Comparison of ENCODE assay signal across 8 cellular contexts in genomic region chr2:11745613-11746375, GRCh38. TPM values are rescaled to one million over a fixed set of nuclear protein-coding genes. Genes with fewer than 3 reads are reported as not detected.
DNase-seq lines count a peak whose midpoint lies in the region; ATAC-seq and TF ChIP-seq lines count a peak whose summit lies in the region.

No MANE protein-coding gene starts in this region.

- H3K27ac ChIP-seq in CD8-positive, alpha-beta memory T cell (ENCODE audit: low read depth, low read length): peak overlapping the region; percentile 33
- no peak overlapping the region for H3K27ac ChIP-seq in PC-3 (ENCODE audit: low read length)
- H3K27ac ChIP-seq in effector memory CD4-positive, alpha-beta T cell (ENCODE audit: insufficient read depth, low read length, poor library complexity, severe bottlenecking): peak overlapping the region; percentile 81

- H3K79me2 ChIP-seq in PC-3 (ENCODE audit: low read length): peaks cover 44% of the 10 kb centered on the region

- peak overlapping the region; percentile 69 to 95 (median 81) for H3K4me3 Mint-ChIP-seq in CD8-positive, alpha-beta memory T cell

- peaks cover 62 to 71% (median 66%) of the 10 kb centered on the region in 3 donors for H3K4me1 Mint-ChIP-seq in CD8-positive, alpha-beta memory T cell

- TF ChIP-seq CTCF in PC-3 (conservative IDR thresholded peaks at IDR 0.05; ENCODE audit: low read depth, low read length): no peak

- no peaks in the 10 kb centered on the region for H3K36me3 ChIP-seq in CD8-positive, alpha-beta memory T cell (ENCODE audit: insufficient read depth, low read length)
- no peaks in the 10 kb centered on the region for H3K36me3 ChIP-seq in PC-3 (ENCODE audit: low read depth, low read length)
- no peaks in the 10 kb centered on the region for H3K36me3 ChIP-seq in effector memory CD4-positive, alpha-beta T cell (ENCODE audit: control insufficient read depth, insufficient read depth, low read length)
- no peaks in the 10 kb centered on the region for H3K36me3 ChIP-seq in neuron (ENCODE audit: insufficient read depth, low read length)

- peak overlapping the region; percentile 52 for H3K4me3 ChIP-seq in CD8-positive, alpha-beta memory T cell (ENCODE audit: low read length)
- H3K4me3 ChIP-seq in PC-3 (ENCODE audit: low read length) (peak overlapping the region; percentile 38; the same call in 1 of the 2 replicates), neuron (ENCODE audit: low read length) (peak overlapping the region; percentile 31)
- H3K4me3 ChIP-seq in effector memory CD4-positive, alpha-beta T cell (ENCODE audit: insufficient read depth, low read depth, low read length, poor library complexity, severe bottlenecking): peak overlapping the region; percentile 41

- peaks cover 0 to 6% (median 0%) of the 10 kb centered on the region in 3 donors for H3K36me3 Mint-ChIP-seq in CD8-positive, alpha-beta memory T cell

- H3K27me3 ChIP-seq in CD8-positive, alpha-beta memory T cell (ENCODE audit: insufficient read depth, low read length, poor library complexity, severe bottlenecking): no peaks in the 10 kb centered on the region
- H3K27me3 ChIP-seq in PC-3 (ENCODE audit: low read length) (no peaks in the 10 kb centered on the region), neuron (ENCODE audit: insufficient read depth, low read length) (no peaks in the 10 kb centered on the region)
- H3K27me3 ChIP-seq in effector memory CD4-positive, alpha-beta T cell (replicated peaks; ENCODE audit: control insufficient read depth, insufficient read depth, low read length, poor library complexity, severe bottlenecking): no peaks in the 10 kb centered on the region

- intact Hi-C loops in PC-3 (cut with micrococcal nuclease): no loop called here

- peak overlapping the region; percentile 70 for H3K4me2 ChIP-seq in PC-3 (ENCODE audit: low read length)

- no peaks in the 10 kb centered on the region for H3K27me3 Mint-ChIP-seq in CD8-positive, alpha-beta memory T cell

- H4K20me1 ChIP-seq in PC-3 (ENCODE audit: low read length): peaks cover 35% of the 10 kb centered on the region

- no peaks in the 10 kb centered on the region for H3F3A ChIP-seq in PC-3 (ENCODE audit: low read length, unreplicated experiment)

- H3K9me2 ChIP-seq in PC-3 (replicated peaks; ENCODE audit: low read length): no peaks in the 10 kb centered on the region

- peak overlapping the region; percentile 5 to 95 (median 73) for H3K27ac Mint-ChIP-seq in CD8-positive, alpha-beta memory T cell

- CTCF ChIA-PET in CD8-positive, alpha-beta memory T cell (lab: Charles Lee): interaction anchor here (0.9 to 5.3 kb wide), 8 partner anchors 8 to 53 kb away, joined by 3 to 70 read pairs (median 6); no protein-coding TSS in a partner anchor
- CTCF ChIA-PET in PC-3 (lab: Charles Lee): no interaction called here

- peak overlapping the region; percentile 65; the same call in 1 of the 2 replicates for H2AFZ ChIP-seq in PC-3 (ENCODE audit: low read length)
- H2AFZ ChIP-seq in neuron (ENCODE audit: low read depth, low read length): no peak overlapping the region

- H3K9me3 ChIP-seq in CD8-positive, alpha-beta memory T cell (ENCODE audit: low read length): no peaks in the 10 kb centered on the region
- H3K9me3 ChIP-seq in PC-3 (ENCODE audit: low read length): no peaks in the 10 kb centered on the region
- no peaks in the 10 kb centered on the region for H3K9me3 ChIP-seq in effector memory CD4-positive, alpha-beta T cell (ENCODE audit: control insufficient read depth, low read length)
- H3K9me3 ChIP-seq in neuron (ENCODE audit: low read length): no peaks in the 10 kb centered on the region

- H3K9ac ChIP-seq in PC-3 (ENCODE audit: low read length): no peak overlapping the region

- H3K4me1 ChIP-seq in CD8-positive, alpha-beta memory T cell (ENCODE audit: insufficient read depth, low read length): peaks cover 65% of the 10 kb centered on the region
- H3K4me1 ChIP-seq in PC-3 (ENCODE audit: insufficient read depth, low read length) (peaks cover 54% of the 10 kb centered on the region), neuron (ENCODE audit: insufficient read depth, low read length) (peaks cover 63% of the 10 kb centered on the region)
- peaks cover 53% of the 10 kb centered on the region for H3K4me1 ChIP-seq in effector memory CD4-positive, alpha-beta T cell (ENCODE audit: control insufficient read depth, insufficient read depth, low read length, poor library complexity, severe bottlenecking)

- POLR2A ChIA-PET in CD8-positive, alpha-beta memory T cell (lab: Charles Lee): interaction anchor here (1.0 to 1.8 kb wide), 2 partner anchors 29 to 591 kb away, joined by 4 to 5 read pairs; partner anchors contain the start of gene SLC66A3
- POLR2A ChIA-PET in PC-3 (lab: Charles Lee; ENCODE audit: unreplicated experiment): no interaction called here

- ATAC-seq in PC-3 (no peak), HG02970 (IDR thresholded peaks at IDR 0.05; ENCODE audit: low FRiP score, unreplicated experiment) (no peak)

- DNase-seq in CD8-positive, alpha-beta memory T cell: peak in 1 of 5 donors; percentile 50
- DNase-seq in PC-3 (no peak), cerebellar cortex (ENCODE audit: low spot score) (no peak), globus pallidus (ENCODE audit: low spot score) (no peak), foreskin melanocyte (no peak)
- no peak for DNase-seq in effector memory CD4-positive, alpha-beta T cell

- H3K9me3 Mint-ChIP-seq in CD8-positive, alpha-beta memory T cell: no peaks in the 10 kb centered on the region

- no TSS peak for BruUV-seq in PC-3 (replicated peaks; lab: Mats Ljungman, UMichigan)

RNA-seq across cellular contexts. Expression of gene LPIN1, which starts 0.6 kb away (rescaled TPM):
- total RNA-seq in CD8-positive, alpha-beta memory T cell: 10 to 100 TPM; 34.8 to 37.1 TPM
- 25.7 TPM for polyA plus RNA-seq in CD8-positive, alpha-beta memory T cell
- 40.9 and 46.9 TPM in 2 replicates for total RNA-seq in PC-3 (2014; rRNA removed)
